In genomic region chr14:95307402-95308041, GRCh38 we compare ENCODE assay signal across 16 cellular contexts. TPM values are rescaled to one million over a fixed set of nuclear protein-coding genes. Genes with fewer than 3 reads are reported as not detected.
A peak's percentile ranks its signal among the peaks of the same experiment; 100 is the strongest.
DNase-seq lines count a peak whose midpoint lies in the region; ATAC-seq and TF ChIP-seq lines count a peak whose summit lies in the region.
"Had no signal": no experiment of that assay in that cellular context is flagged by ENCODE, and none has a peak within 500 bp of the region (broad histone marks: within the 10 kb centered on the region; RNA-seq: fewer than 3 reads in every experiment).

No MANE protein-coding gene starts in this region.

- peaks cover 2% of the 10 kb centered on the region; the same call in 1 of the 2 replicates for H3K36me3 ChIP-seq in SJCRH30
- H3K36me3 ChIP-seq: neutrophil, uterus had no signal

- H3K4me3 Mint-ChIP-seq in nephron, result peak overlapping the region in 2 of 3 experiments; percentile 1 to 15
- H3K4me3 Mint-ChIP-seq: memory B cell had no signal

- peaks cover 10% of the 10 kb centered on the region for H3K27me3 Mint-ChIP-seq in nephron (ENCODE audit: low read depth)
- H3K27me3 Mint-ChIP-seq: memory B cell had no signal

- peak overlapping the region; percentile 70 to 93 (median 93) for H3K27ac Mint-ChIP-seq in nephron
- H3K27ac Mint-ChIP-seq: memory B cell had no signal

- no peaks in the 10 kb centered on the region for H3K27me3 ChIP-seq in SJCRH30
- H3K27me3 ChIP-seq: neutrophil, uterus had no signal

- peak; percentile 54 to 58 for DNase-seq in SJCRH30
- peak; percentile 67 for DNase-seq in left ventricle myocardium superior
- no peak for DNase-seq in medulla oblongata (ENCODE audit: extremely low spot score)
- DNase-seq in omental fat pad (ENCODE audit: low spot score), result no peak
- no peak for DNase-seq in GM19238 (ENCODE audit: insufficient read length, low spot score)
- DNase-seq: activated CD4-positive, CD25-positive, alpha-beta regulatory T cell treated with anti-CD3 and anti-CD28 coated beads, Interleukin-2, amount 50 U/mL, for 72 hours; activated gamma-delta T cell; NCI-H1417 treated with DMSO at 0.1 percent for 48 hours; RPMI8226; T-helper 2 cell; uterus had no signal

- peaks cover 53% of the 10 kb centered on the region for H3K4me1 Mint-ChIP-seq in nephron

- H3K27ac ChIP-seq in 22Rv1 (0 out of 2 replicates have a peak overlapping the region, but pooled peaks have one; percentile 12), SJCRH30 (peak overlapping the region; percentile 19; the same call in 1 of the 2 replicates)
- H3K27ac ChIP-seq: neutrophil, uterus had no signal

- peaks cover 43% of the 10 kb centered on the region for H3K4me1 ChIP-seq in SJCRH30
- H3K4me1 ChIP-seq: uterus had no signal

- peaks cover 2% of the 10 kb centered on the region for H3K9me3 Mint-ChIP-seq in nephron
- H3K9me3 Mint-ChIP-seq: memory B cell had no signal

- intact Hi-C loops in left ventricle myocardium superior (cut with micrococcal nuclease), result no loop called here

- H3K4me3 ChIP-seq in SJCRH30, result no peak overlapping the region
- H3K4me3 ChIP-seq: uterus had no signal

- H3K9me3 ChIP-seq in SJCRH30 (replicated peaks), result no peaks in the 10 kb centered on the region
- H3K9me3 ChIP-seq: neutrophil, uterus had no signal

- TF ChIP-seq CTCF in 22Rv1 (IDR thresholded peaks at IDR 0.05) (no peak), nephron (IDR thresholded peaks at IDR 0.05; ENCODE audit: unreplicated experiment in 3 of 3) (no peak), omental fat pad (IDR thresholded peaks at IDR 0.05) (no peak)

- ATAC-seq in left ventricle myocardium superior (peak; percentile 85), omental fat pad (ENCODE audit: low FRiP score) (no peak), HG03460 (IDR thresholded peaks at IDR 0.05; ENCODE audit: unreplicated experiment) (no peak)

- H3K36me3 Mint-ChIP-seq in nephron (ENCODE audit: low read depth), result peaks cover 4% of the 10 kb centered on the region

RNA-seq across cellular contexts. Expression of gene CLMN, which starts 12.2 kb away (rescaled TPM):
- 24.7 and 29.0 TPM in 2 replicates for total RNA-seq in SJCRH30 (2014; rRNA removed; shearing (Covaris generic))
- total RNA-seq in left ventricle myocardium superior (8.9 TPM), omental fat pad (10 to 100 TPM; 25.1 to 41.9 (median 32.9) TPM)

Comparison
In these comparisons a context has a peak if more than half of its experiments do, and no peak if none do; other contexts are left out.
1. DNase-seq: peak in SJCRH30 (2 of 2) and left ventricle myocardium superior (single experiment); none in medulla oblongata (single experiment), omental fat pad (single experiment) and GM19238 (single experiment).